In genomic region chr6:78629154-78629721, GRCh38 we compare ENCODE assay signal across 11 cellular contexts.
DNase-seq lines count a peak whose midpoint lies in the region; TF ChIP-seq lines count a peak whose summit lies in the region.
"Had no signal": no experiment of that assay in that cellular context is flagged by ENCODE, and none has a peak within 500 bp of the region (broad histone marks: within the 10 kb centered on the region; RNA-seq: fewer than 3 reads in every experiment).

No MANE protein-coding gene starts in this region.

- H3K4me1 ChIP-seq in iPS-15b (ENCODE audit: control insufficient read depth, insufficient read depth, low read length) (no peaks in the 10 kb centered on the region), sigmoid colon (no peaks in the 10 kb centered on the region)

- in situ Hi-C loops in astrocyte of the cerebellum (cut with HindIII; ENCODE audit: low sequenced_read_pairs) = no loop called here

- no peak for TF ChIP-seq POLR2A in sigmoid colon (IDR thresholded peaks at IDR 0.05)

- H3K27me3 ChIP-seq in iPS-15b (ENCODE audit: control insufficient read depth, insufficient read depth, low read length) (no peaks in the 10 kb centered on the region), sigmoid colon (peaks cover 0 to 9% (median 0%) of the 10 kb centered on the region in 3 donors)

- H3K27ac ChIP-seq in sigmoid colon = no peak overlapping the region

- no peaks in the 10 kb centered on the region for H3K36me3 ChIP-seq in iPS-15b (ENCODE audit: control insufficient read depth, insufficient read depth, low read length)
- no peaks in the 10 kb centered on the region for H3K36me3 ChIP-seq in sigmoid colon

- TF ChIP-seq CTCF in astrocyte of the cerebellum (IDR thresholded peaks at IDR 0.05; ENCODE audit: low read depth, low read length, missing control alignments) (peak; percentile 6), sigmoid colon (IDR thresholded peaks at IDR 0.05) (no peak)

- H3K4me3 ChIP-seq in astrocyte of the cerebellum (ENCODE audit: low read depth, low read length) = peak overlapping the region; percentile 44
- peak overlapping the region; percentile 34 for H3K4me3 ChIP-seq in iPS-15b (ENCODE audit: low read depth, low read length)
- H3K4me3 ChIP-seq in sigmoid colon = peak overlapping the region in 3 of 4 donors; percentile 19 to 42 (median 38)

- no peak for TF ChIP-seq EP300 in sigmoid colon (IDR thresholded peaks at IDR 0.05)

- H3K9me3 ChIP-seq in iPS-15b (ENCODE audit: control insufficient read depth, insufficient read depth, low read length) (no peaks in the 10 kb centered on the region), sigmoid colon (no peaks in the 10 kb centered on the region)

- 34 to 36% methylated on average over 27 of the region's 27 CpGs for WGBS in sigmoid colon, 2 donors

- intact Hi-C loops in sigmoid colon (cut with DNase I) = no loop called here

- peak overlapping the region; percentile 12 for H3K9ac ChIP-seq in iPS-15b (ENCODE audit: low read depth, low read length)

- DNase-seq in ELR (ENCODE audit: low read depth) = peak; percentile 42
- DNase-seq in astrocyte of the cerebellum (ENCODE audit: low read depth) = no peak
- no peak for DNase-seq in sigmoid colon
- DNase-seq in cerebellar cortex (ENCODE audit: low spot score) = no peak
- no peak for DNase-seq in D341Med (ENCODE audit: low spot score)
- DNase-seq in 8988T = no peak
- no peak for DNase-seq in DMS79 treated with DMSO at 0.1 percent for 48 hours (lab: John Stamatoyannopoulos, UW)
- DNase-seq: activated B cell treated with CpG ODN at 0.5 μM for 24 hours; activated naive CD4-positive, alpha-beta T cell treated with Interleukin-2 at 50 U/mL for 16 hours; stimulated activated CD4-positive, alpha-beta T cell treated with anti-CD3 and anti-CD28 coated beads, Interleukin-4, amount 100 ng/mL, for 4 hours had no signal
